In the genomic region with DNA sequence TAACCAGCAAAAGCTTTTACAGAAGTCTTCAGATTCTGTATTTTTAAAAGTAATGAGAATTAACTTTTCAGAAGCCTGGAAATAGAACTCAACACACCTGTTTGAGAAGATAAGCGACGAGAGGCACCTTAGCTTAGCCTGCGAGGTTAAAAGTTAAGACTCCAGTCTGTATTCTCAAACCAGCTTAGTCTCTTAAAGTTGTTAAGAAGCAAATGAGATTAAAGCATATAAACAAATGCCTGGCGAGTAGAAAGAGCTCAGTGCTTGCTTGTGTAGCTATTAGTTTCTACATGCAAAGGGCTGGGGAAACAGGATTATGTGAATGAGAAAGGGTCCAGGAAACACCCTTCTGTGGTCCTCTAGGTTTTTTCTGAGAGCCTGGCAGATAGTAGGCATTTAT, we compare ENCODE assay signal across 12 cellular contexts.
"Had no signal": no experiment of that assay in that cellular context is flagged by ENCODE, and none has a peak within 500 bp of the region (broad histone marks: within the 10 kb centered on the region; RNA-seq: fewer than 3 reads in every experiment).

No MANE protein-coding gene starts in this region.

- DNase-seq: activated CD4-positive, alpha-beta T cell treated with anti-CD3 and anti-CD28 coated beads, Interleukin-2, amount 10 ng/mL, durations not matched to agents 7 days and 5 days; activated naive CD4-positive, alpha-beta T cell treated with anti-CD3 and anti-CD28 coated beads, Interleukin-2, amount 10 ng/mL, durations not matched to agents 7 days and 5 days; cerebellar nuclear complex; endodermal cell; immature natural killer cell; retina; stimulated activated naive B cell treated with anti-CD40 and anti-IgM and Interleukin-4, amounts not matched to agents 10 μg/mL and 1 μg/mL and 100 μg/mL, for 72 hours had no signal

- H3K4me3 Mint-ChIP-seq: activated CD4-positive, alpha-beta T cell treated with anti-CD3 and anti-CD28 coated beads, Interleukin-2, amount 10 ng/mL, durations not matched to agents 7 days and 5 days; activated naive CD4-positive, alpha-beta T cell treated with anti-CD3 and anti-CD28 coated beads, Interleukin-2, amount 10 ng/mL, durations not matched to agents 7 days and 5 days; dendritic cell treated with granulocyte-macrophage colony-stimulating factor and Interleukin-4, amounts not matched to agents 40 ng/mL and 50 ng/mL, for 4 days; endodermal cell; immature natural killer cell; neural crest cell; stimulated activated naive B cell treated with anti-CD40 and anti-IgM and Interleukin-4, amounts not matched to agents 10 μg/mL and 1 μg/mL and 100 μg/mL, for 72 hours had no signal

- H3K4me1 Mint-ChIP-seq: neural crest cell had no signal

- H3K4me1 ChIP-seq: upper lobe of left lung had no signal

- H3K27ac Mint-ChIP-seq: activated CD4-positive, alpha-beta T cell treated with anti-CD3 and anti-CD28 coated beads, Interleukin-2, amount 10 ng/mL, durations not matched to agents 7 days and 5 days; activated naive CD4-positive, alpha-beta T cell treated with anti-CD3 and anti-CD28 coated beads, Interleukin-2, amount 10 ng/mL, durations not matched to agents 7 days and 5 days; activated T-helper 2 cell treated with anti-CD3 and anti-CD28 coated beads, Interferon-gamma antibody, Interleukin-2, Interleukin-4, amounts not matched to agents 10 μg/mL and 5 μg/mL and 100 μg/mL, durations not matched to agents 14 hours and 24 hours and 36 hours; dendritic cell treated with granulocyte-macrophage colony-stimulating factor and Interleukin-4, amounts not matched to agents 40 ng/mL and 50 ng/mL, for 4 days; endodermal cell; stimulated activated naive B cell treated with anti-CD40 and anti-IgM and Interleukin-4, amounts not matched to agents 10 μg/mL and 1 μg/mL and 100 μg/mL, for 72 hours had no signal

- H3K27ac ChIP-seq: skin epidermis, upper lobe of left lung had no signal

- H3K27me3 ChIP-seq: upper lobe of left lung had no signal

- H3K4me3 ChIP-seq: skin epidermis, upper lobe of left lung had no signal

- H3K9me3 ChIP-seq: upper lobe of left lung had no signal

- H3K9me3 Mint-ChIP-seq: activated CD4-positive, alpha-beta T cell treated with anti-CD3 and anti-CD28 coated beads, Interleukin-2, amount 10 ng/mL, durations not matched to agents 7 days and 5 days; activated naive CD4-positive, alpha-beta T cell treated with anti-CD3 and anti-CD28 coated beads, Interleukin-2, amount 10 ng/mL, durations not matched to agents 7 days and 5 days; dendritic cell treated with granulocyte-macrophage colony-stimulating factor and Interleukin-4, amounts not matched to agents 40 ng/mL and 50 ng/mL, for 4 days; stimulated activated naive B cell treated with anti-CD40 and anti-IgM and Interleukin-4, amounts not matched to agents 10 μg/mL and 1 μg/mL and 100 μg/mL, for 72 hours had no signal

- H3K27me3 Mint-ChIP-seq: activated CD4-positive, alpha-beta T cell treated with anti-CD3 and anti-CD28 coated beads, Interleukin-2, amount 10 ng/mL, durations not matched to agents 7 days and 5 days; activated naive CD4-positive, alpha-beta T cell treated with anti-CD3 and anti-CD28 coated beads, Interleukin-2, amount 10 ng/mL, durations not matched to agents 7 days and 5 days; dendritic cell treated with granulocyte-macrophage colony-stimulating factor and Interleukin-4, amounts not matched to agents 40 ng/mL and 50 ng/mL, for 4 days; stimulated activated naive B cell treated with anti-CD40 and anti-IgM and Interleukin-4, amounts not matched to agents 10 μg/mL and 1 μg/mL and 100 μg/mL, for 72 hours had no signal
